ENCODE assay signal across 14 cellular contexts in genomic region chr11:114297806-114298700, GRCh38. TPM values are rescaled to one million over a fixed set of nuclear protein-coding genes. Genes with fewer than 3 reads are reported as not detected.
DNase-seq lines count a peak whose midpoint lies in the region; ATAC-seq, FAIRE-seq and TF ChIP-seq lines count a peak whose summit lies in the region.
"Had no signal": no experiment of that assay in that cellular context is flagged by ENCODE, and none has a peak within 500 bp of the region (broad histone marks: within the 10 kb centered on the region; RNA-seq: fewer than 3 reads in every experiment).

No MANE protein-coding gene starts in this region.

- no peaks in the 10 kb centered on the region for H3K27me3 ChIP-seq in liver (ENCODE audit: control insufficient read depth in 4 of 4, insufficient read depth in 4 of 4, low read length in 3 of 4)
- peaks cover 0 to 6% of the 10 kb centered on the region in 2 experiments; a peak in 1 of 5 replicates for H3K27me3 ChIP-seq in HepG2 (ENCODE audit: control insufficient read depth in 1 of 2, insufficient read depth in 2 of 2, low read length in 2 of 2)
- no peaks in the 10 kb centered on the region for H3K27me3 ChIP-seq in fibroblast of lung (ENCODE audit: control insufficient read depth, insufficient read depth, low read length)
- H3K27me3 ChIP-seq in parathyroid adenoma (ENCODE audit: control insufficient read depth, insufficient read depth, low read length): no peaks in the 10 kb centered on the region
- H3K27me3 ChIP-seq: dorsolateral prefrontal cortex had no signal

- H2AFZ ChIP-seq in HepG2 (ENCODE audit: low read length): no peak overlapping the region
- no peak overlapping the region for H2AFZ ChIP-seq in fibroblast of lung (ENCODE audit: low read length)
- H2AFZ ChIP-seq in parathyroid adenoma: no peak overlapping the region

- H3K36me3 Mint-ChIP-seq in activated T-helper 2 cell treated with anti-CD3 and anti-CD28 coated beads, Interferon-gamma antibody, Interleukin-2, Interleukin-4, amounts not matched to agents 10 μg/mL and 5 μg/mL and 100 μg/mL, durations not matched to agents 14 hours and 24 hours and 36 hours (ENCODE audit: low read depth): no peaks in the 10 kb centered on the region

- H3K27ac Mint-ChIP-seq in activated T-helper 2 cell treated with anti-CD3 and anti-CD28 coated beads, Interferon-gamma antibody, Interleukin-2, Interleukin-4, amounts not matched to agents 10 μg/mL and 5 μg/mL and 100 μg/mL, durations not matched to agents 14 hours and 24 hours and 36 hours: no peak overlapping the region

- no peak for TF ChIP-seq POLR2A in HepG2 (IDR thresholded peaks at IDR 0.05; ENCODE audit: insufficient read depth in 1 of 2, low read depth in 2 of 2, low read length in 2 of 2)

- no peak overlapping the region for H3K4me3 Mint-ChIP-seq in activated T-helper 2 cell treated with anti-CD3 and anti-CD28 coated beads, Interferon-gamma antibody, Interleukin-2, Interleukin-4, amounts not matched to agents 10 μg/mL and 5 μg/mL and 100 μg/mL, durations not matched to agents 14 hours and 24 hours and 36 hours (ENCODE audit: low read depth)
- H3K4me3 Mint-ChIP-seq: neural crest cell had no signal

- intact Hi-C loops in HepG2 (cut with micrococcal nuclease; ENCODE audit: unreplicated experiment): no loop called here
- intact Hi-C loops in activated T-helper 2 cell treated with anti-CD3 and anti-CD28 coated beads, Interferon-gamma antibody, Interleukin-2, Interleukin-4, amounts not matched to agents 10 μg/mL and 5 μg/mL and 100 μg/mL, durations not matched to agents 14 hours and 24 hours and 36 hours (cut with micrococcal nuclease): no loop called here

- peaks cover 2 to 46% (median 39%) of the 10 kb centered on the region in 4 donors for H3K36me3 ChIP-seq in liver (ENCODE audit: control insufficient read depth in 4 of 4, insufficient read depth in 3 of 4, low read depth in 1 of 4, low read length in 3 of 4)
- no peaks in the 10 kb centered on the region for H3K36me3 ChIP-seq in HepG2 (replicated peaks in 1 of 2; ENCODE audit: control insufficient read depth in 1 of 2, insufficient read depth in 2 of 2, low read length in 2 of 2)
- no peaks in the 10 kb centered on the region for H3K36me3 ChIP-seq in fibroblast of lung (ENCODE audit: control insufficient read depth, insufficient read depth, low read length)
- H3K36me3 ChIP-seq in parathyroid adenoma (ENCODE audit: control insufficient read depth, insufficient read depth, low read length): no peaks in the 10 kb centered on the region

- no peak for FAIRE-seq in HepG2 (lab: Jason Lieb, UNC)

- H3K27ac ChIP-seq in liver (ENCODE audit: low read depth in 1 of 2, low read length in 2 of 2) (peak overlapping the region; percentile 81 to 94), HepG2 (ENCODE audit: extremely low read length, insufficient read depth, low read length) (no peak overlapping the region), fibroblast of lung (ENCODE audit: insufficient read depth, low read length) (peak overlapping the region; percentile 96), parathyroid adenoma (peak overlapping the region; percentile 29)

- peaks cover 3% of the 10 kb centered on the region for H3K9me3 Mint-ChIP-seq in activated T-helper 2 cell treated with anti-CD3 and anti-CD28 coated beads, Interferon-gamma antibody, Interleukin-2, Interleukin-4, amounts not matched to agents 10 μg/mL and 5 μg/mL and 100 μg/mL, durations not matched to agents 14 hours and 24 hours and 36 hours

- no peak for ATAC-seq in HepG2
- ATAC-seq in HG02642 (IDR thresholded peaks at IDR 0.05; ENCODE audit: poor library complexity, unreplicated experiment): no peak
- no peak for ATAC-seq in HG02852 (IDR thresholded peaks at IDR 0.05; ENCODE audit: unreplicated experiment)

- 66% methylated on average over 8 of the region's 8 CpGs for WGBS in liver
- WGBS in HepG2 (ENCODE audit: low lambda C conversion rate): 37% methylated on average over 8 of the region's 8 CpGs

- CTCF ChIA-PET in HepG2 (lab: Yijun Ruan, JAX; ENCODE audit: low intra/inter-chr PET ratio, low total read pairs): no interaction called here

- peak overlapping the region; percentile 73 to 100 for H3K9ac ChIP-seq in liver (ENCODE audit: low read depth in 1 of 2, low read length in 2 of 2)
- H3K9ac ChIP-seq in HepG2 (ENCODE audit: insufficient read depth, low read depth, low read length): no peak overlapping the region
- peak overlapping the region; percentile 10 for H3K9ac ChIP-seq in fibroblast of lung (ENCODE audit: insufficient read depth, low read length)
- H3K9ac ChIP-seq in parathyroid adenoma: no peak overlapping the region

- no peaks in the 10 kb centered on the region for H3K4me1 Mint-ChIP-seq in activated T-helper 2 cell treated with anti-CD3 and anti-CD28 coated beads, Interferon-gamma antibody, Interleukin-2, Interleukin-4, amounts not matched to agents 10 μg/mL and 5 μg/mL and 100 μg/mL, durations not matched to agents 14 hours and 24 hours and 36 hours (ENCODE audit: low read depth)
- H3K4me1 Mint-ChIP-seq: neural crest cell had no signal

- H4K20me1 ChIP-seq in HepG2 (ENCODE audit: insufficient read depth, low read length): no peaks in the 10 kb centered on the region
- no peaks in the 10 kb centered on the region for H4K20me1 ChIP-seq in fibroblast of lung (ENCODE audit: control insufficient read depth, extremely low read depth, insufficient read depth, low read length)

- no peak for DNase-seq in HepG2 (ENCODE audit: low spot score)
- peak in 1 of 2 donors; percentile 51 for DNase-seq in fibroblast of lung (ENCODE audit: low read depth in 2 of 2)
- DNase-seq in activated T-helper 2 cell treated with anti-CD3 and anti-CD28 coated beads, Interferon-gamma antibody, Interleukin-2, Interleukin-4, amounts not matched to agents 10 μg/mL and 5 μg/mL and 100 μg/mL, durations not matched to agents 14 hours and 24 hours and 36 hours (ENCODE audit: low spot score): no peak
- no peak for DNase-seq in amniotic stem cell (lab: John Stamatoyannopoulos, UW)
- DNase-seq: activated CD4-positive, alpha-beta T cell treated with anti-CD3 and anti-CD28 coated beads for 1 hour; dorsolateral prefrontal cortex; MV-4-11; NCI-H446; stimulated activated naive CD4-positive, alpha-beta T cell treated with Interleukin-2 at 50 U/mL for 16 hours had no signal

- H3K4me1 ChIP-seq in liver (ENCODE audit: control insufficient read depth in 4 of 4, insufficient read depth in 4 of 4, low read length in 3 of 4): peaks cover 7 to 31% (median 12%) of the 10 kb centered on the region in 4 donors
- no peaks in the 10 kb centered on the region for H3K4me1 ChIP-seq in HepG2 (ENCODE audit: insufficient read depth, low read length)
- peaks cover 8% of the 10 kb centered on the region for H3K4me1 ChIP-seq in fibroblast of lung (ENCODE audit: control insufficient read depth, extremely low read depth, insufficient read depth, low read length)
- H3K4me1 ChIP-seq in parathyroid adenoma: no peaks in the 10 kb centered on the region

- H3K4me3 ChIP-seq in liver (ENCODE audit: low read depth in 1 of 3, low read length in 3 of 3) (peak overlapping the region; percentile 65 to 100 (median 96)), HepG2 (replicated peaks in 1 of 3; ENCODE audit: insufficient read depth in 1 of 3, low read depth in 2 of 3, low read length in 3 of 3) (no peak overlapping the region), fibroblast of lung (replicated peaks in 1 of 4; ENCODE audit: control extremely low read depth in 1 of 4, insufficient read depth in 1 of 4, low read depth in 3 of 4, low read length in 4 of 4) (peak overlapping the region; percentile 55 to 88 (median 65)), parathyroid adenoma (ENCODE audit: low read depth, low read length) (no peak overlapping the region)

- H3K79me2 ChIP-seq in HepG2 (ENCODE audit: insufficient read depth, low read length): no peaks in the 10 kb centered on the region
- peaks cover 35% of the 10 kb centered on the region for H3K79me2 ChIP-seq in fibroblast of lung (ENCODE audit: control insufficient read depth, insufficient read depth, low read length)
- no peaks in the 10 kb centered on the region for H3K79me2 ChIP-seq in parathyroid adenoma

- H3K27me3 Mint-ChIP-seq in activated T-helper 2 cell treated with anti-CD3 and anti-CD28 coated beads, Interferon-gamma antibody, Interleukin-2, Interleukin-4, amounts not matched to agents 10 μg/mL and 5 μg/mL and 100 μg/mL, durations not matched to agents 14 hours and 24 hours and 36 hours (ENCODE audit: low read depth): peaks cover 11% of the 10 kb centered on the region

- BruUV-seq in HepG2 (replicated peaks; lab: Mats Ljungman, UMichigan): no TSS peak

- POLR2A ChIA-PET in HepG2 (lab: Yijun Ruan, JAX): no interaction called here

- TF ChIP-seq CTCF in liver (IDR thresholded peaks at IDR 0.05; ENCODE audit: low read depth, low read length, missing input control): no peak
- no peak for TF ChIP-seq CTCF in HepG2 (CRISPR knock-in tag; IDR thresholded peaks at IDR 0.05)
- TF ChIP-seq CTCF in fibroblast of lung (conservative IDR thresholded peaks at IDR 0.05 in 1 of 2, IDR thresholded peaks at IDR 0.05 in 1 of 2; ENCODE audit: low read depth in 1 of 2, low read length in 2 of 2): no peak
- TF ChIP-seq CTCF in parathyroid adenoma (IDR thresholded peaks at IDR 0.05): no peak

- TF ChIP-seq EP300 in HepG2 (IDR thresholded peaks at IDR 0.05; ENCODE audit: low read depth in 2 of 2, low read length in 2 of 2) (no peak), HepG2 (CRISPR knock-in tag; IDR thresholded peaks at IDR 0.05; ENCODE audit: borderline replicate concordance) (no peak)

- in situ Hi-C loops in HepG2 (cut with HindIII; ENCODE audit: extremely low pct_ligation_motif_present, low pct_unique_long_range_greater_than_20kb): no loop called here

- H3K9me3 ChIP-seq in liver (ENCODE audit: control insufficient read depth in 4 of 4, low read length in 3 of 4): no peaks in the 10 kb centered on the region
- H3K9me3 ChIP-seq in HepG2 (ENCODE audit: low read length): no peaks in the 10 kb centered on the region
- H3K9me3 ChIP-seq in fibroblast of lung (ENCODE audit: control insufficient read depth, insufficient read depth, low read depth, low read length): no peaks in the 10 kb centered on the region
- H3K9me3 ChIP-seq in parathyroid adenoma (ENCODE audit: control insufficient read depth, low read length): no peaks in the 10 kb centered on the region

- TF ChIP-seq RAD21 in liver (IDR thresholded peaks at IDR 0.05) (no peak), HepG2 (CRISPR knock-in tag; IDR thresholded peaks at IDR 0.05) (no peak)

- no peak overlapping the region for H3K4me2 ChIP-seq in HepG2 (ENCODE audit: low read depth, low read length)
- H3K4me2 ChIP-seq in fibroblast of lung (ENCODE audit: extremely low read depth, insufficient read depth, low read length): peak overlapping the region; percentile 80
- H3K4me2 ChIP-seq in parathyroid adenoma (ENCODE audit: low read length): no peak overlapping the region

RNA-seq across cellular contexts. Expression of gene NNMT, which starts 1.9 kb away (rescaled TPM):
- total RNA-seq in liver (1,000 to 10,000 TPM in 1 of 2 donors, under 1 TPM in 1; 0.47 to 2,438 TPM), HepG2 (2016; rRNA removed; fragmentation: Illumina TruSeq; extraction: Trizol) (not detected in 2 replicates), fibroblast of lung (639 and 883 TPM in 2 replicates)
- polyA plus RNA-seq in liver (1,000 to 10,000 TPM; 3,316 to 3,724 TPM), HepG2 (2011; rRNA removed) (0.13 TPM in 1 of 2 replicates, not detected in the other), fibroblast of lung (156 and 194 TPM in 2 replicates)
- not detected in 2 replicates for total RNA-seq in HepG2 (2016; cell fraction: cytosol; rRNA removed; fragmentation: Illumina TruSeq; extraction: Trizol; ENCODE audit: low read depth)
- not detected in 2 replicates for total RNA-seq in HepG2 (2016; cell fraction: insoluble cytoplasmic fraction; rRNA removed; fragmentation: Illumina TruSeq; extraction: Trizol)
- not detected in 2 replicates for total RNA-seq in HepG2 (2016; cell fraction: membrane; rRNA removed; fragmentation: Illumina TruSeq; extraction: Trizol)
- total RNA-seq in HepG2 (2016; cell fraction: nucleus; rRNA removed; fragmentation: Illumina TruSeq; extraction: Trizol): not detected in 2 replicates
- polyA plus RNA-seq in HepG2 (2011; cell fraction: cytosol; rRNA removed): 0.21 TPM in 1 of 2 replicates, not detected in the other
- polyA plus RNA-seq in HepG2 (2011; cell fraction: nucleus; rRNA removed): not detected in 2 replicates
- polyA plus RNA-seq in HepG2 (2012): not detected in 2 replicates
- polyA plus RNA-seq in HepG2 (2016; cell fraction: cytosol; fragmentation: Illumina TruSeq; extraction: Trizol; ENCODE audit: low read depth): not detected in 2 replicates
- polyA plus RNA-seq in HepG2 (2016; cell fraction: insoluble cytoplasmic fraction; fragmentation: Illumina TruSeq; extraction: Trizol; ENCODE audit: low read depth): not detected in 2 replicates
- not detected in 2 replicates for polyA plus RNA-seq in HepG2 (2016; cell fraction: membrane; fragmentation: Illumina TruSeq; extraction: Trizol; ENCODE audit: low read depth)
- not detected in 2 replicates for polyA plus RNA-seq in HepG2 (2016; cell fraction: nucleus; fragmentation: Illumina TruSeq; extraction: Trizol; ENCODE audit: insufficient read depth, low read depth)
- polyA minus RNA-seq in HepG2 (2011; rRNA and poly(A)+ RNA removed; ENCODE audit: low replicate concordance): 129 TPM in 1 of 2 replicates, not detected in the other
- 1.6 and 1.8 TPM in 2 replicates for polyA minus RNA-seq in HepG2 (2011; cell fraction: cytosol; rRNA and poly(A)+ RNA removed)
- 1.4 and 1.5 TPM in 2 replicates for polyA minus RNA-seq in HepG2 (2011; cell fraction: nucleus; rRNA and poly(A)+ RNA removed)
- 294 and 362 TPM in 2 replicates for polyA plus RNA-seq in fibroblast of lung (2012)
- 75.9 and 108 TPM in 2 replicates for polyA minus RNA-seq in fibroblast of lung (ENCODE audit: low replicate concordance)
- not detected in 2 replicates for total RNA-seq in activated T-helper 2 cell treated with anti-CD3 and anti-CD28 coated beads, Interferon-gamma antibody, Interleukin-2, Interleukin-4, amounts not matched to agents 10 μg/mL and 5 μg/mL and 100 μg/mL, durations not matched to agents 14 hours and 24 hours and 36 hours

Comparison
In these comparisons a context has a peak if more than half of its experiments do, and no peak if none do; other contexts are left out.
1. H3K4me3 ChIP-seq: peak in liver (3 of 3) and fibroblast of lung (4 of 4); none in HepG2 (0 of 3) and parathyroid adenoma (single experiment).
2. H3K9ac ChIP-seq: peak in liver (2 of 2) and fibroblast of lung (single experiment); none in HepG2 (single experiment) and parathyroid adenoma (single experiment).